In genomic region chr20:31515072-31515774, GRCh38 we compare ENCODE assay signal across 9 cellular contexts. TPM values are rescaled to one million over a fixed set of nuclear protein-coding genes. Genes with fewer than 3 reads are reported as not detected.
DNase-seq lines count a peak whose midpoint lies in the region; ATAC-seq, FAIRE-seq and TF ChIP-seq lines count a peak whose summit lies in the region.
"Had no signal": no experiment of that assay in that cellular context is flagged by ENCODE, and none has a peak within 500 bp of the region (broad histone marks: within the 10 kb centered on the region; RNA-seq: fewer than 3 reads in every experiment).

No MANE protein-coding gene starts in this region.

- TF ChIP-seq EP300 in K562 (IDR thresholded peaks at IDR 0.05; ENCODE audit: low read length): no peak

- BruUV-seq in K562 (replicated peaks; lab: Mats Ljungman, UMichigan): no TSS peak

- intact Hi-C loops in heart left ventricle (cut with DNase I) (no loop called here), left ventricle myocardium superior (cut with micrococcal nuclease) (no loop called here), K562 (cut with micrococcal nuclease) (no loop called here), lower lobe of right lung (cut with DNase I) (no loop called here)

- H3K4me1 ChIP-seq in heart left ventricle: peaks cover 8 to 58% (median 28%) of the 10 kb centered on the region in 12 donors
- peaks cover 18 to 22% of the 10 kb centered on the region in 2 experiments; a peak in 4 of 5 replicates for H3K4me1 ChIP-seq in K562 (replicated peaks in 1 of 2; ENCODE audit: control insufficient read depth in 2 of 2, insufficient read depth in 2 of 2, low read length in 2 of 2)
- H3K4me1 ChIP-seq in lower lobe of right lung: peaks cover 42% of the 10 kb centered on the region
- no peaks in the 10 kb centered on the region for H3K4me1 ChIP-seq in urinary bladder (ENCODE audit: insufficient read depth)

- peaks cover 16% of the 10 kb centered on the region; the same call in 1 of the 2 replicates for H4K20me1 ChIP-seq in K562 (replicated peaks; ENCODE audit: control insufficient read depth, insufficient read depth, low read length)

- TF ChIP-seq POLR2A in heart left ventricle (IDR thresholded peaks at IDR 0.05): no peak
- TF ChIP-seq POLR2A in K562 (conservative IDR thresholded peaks at IDR 0.05): no peak

- peaks cover 0 to 23% (median 0%) of the 10 kb centered on the region in 9 donors for H3K36me3 ChIP-seq in heart left ventricle
- peaks cover 39% of the 10 kb centered on the region for H3K36me3 ChIP-seq in K562 (ENCODE audit: control insufficient read depth, insufficient read depth, low read length)
- H3K36me3 ChIP-seq in lower lobe of right lung: no peaks in the 10 kb centered on the region
- no peaks in the 10 kb centered on the region for H3K36me3 ChIP-seq in urinary bladder (ENCODE audit: insufficient read depth)

- H3K4me2 ChIP-seq in K562 (ENCODE audit: insufficient read depth, low read length): peak overlapping the region; percentile 87

- in situ Hi-C loops in K562 (cut with MboI): no loop called here

- H3K4me3 Mint-ChIP-seq in type B pancreatic cell: no peak overlapping the region

- peak overlapping the region in 9 of 12 donors; percentile 61 to 94 (median 84) for H3K27ac ChIP-seq in heart left ventricle
- peak overlapping the region; percentile 96 for H3K27ac ChIP-seq in K562 (ENCODE audit: extremely low read depth, low read depth, low read length)
- peak overlapping the region; percentile 87 for H3K27ac ChIP-seq in lower lobe of right lung
- H3K27ac ChIP-seq in urinary bladder (ENCODE audit: low read depth): no peak overlapping the region

- H3K9ac ChIP-seq in K562 (ENCODE audit: insufficient read depth in 1 of 2, low read depth in 2 of 2, low read length in 2 of 2): peak overlapping the region; percentile 96 to 98

- POLR2A ChIA-PET in K562 (lab: Yijun Ruan, JAX): interaction anchor here (0.6 to 0.9 kb wide), 2 partner anchors 11 to 26 kb away, joined by 3 read pairs; no protein-coding TSS in a partner anchor

- peaks cover 50% of the 10 kb centered on the region for H3K79me2 ChIP-seq in K562 (ENCODE audit: control insufficient read depth, insufficient read depth, low read length)

- H2AFZ ChIP-seq in K562 (ENCODE audit: low read depth, low read length): 0 out of 2 replicates have a peak overlapping the region, but pooled peaks have one; percentile 99

- H3K27me3 Mint-ChIP-seq in type B pancreatic cell: no peaks in the 10 kb centered on the region

- H3K36me3 Mint-ChIP-seq in type B pancreatic cell: no peaks in the 10 kb centered on the region

- H3K9me3 Mint-ChIP-seq in type B pancreatic cell: no peaks in the 10 kb centered on the region

- H3K9me3 ChIP-seq in heart left ventricle (no peaks in the 10 kb centered on the region), K562 (replicated peaks; ENCODE audit: control insufficient read depth, insufficient read depth, low read depth, low read length) (no peaks in the 10 kb centered on the region), lower lobe of right lung (no peaks in the 10 kb centered on the region)

- no peak for FAIRE-seq in K562 (lab: Jason Lieb, UNC)
- FAIRE-seq in RCC 7860 (lab: Jason Lieb, UNC): no peak

- peaks cover 4% of the 10 kb centered on the region for H3K4me1 Mint-ChIP-seq in type B pancreatic cell (ENCODE audit: unreplicated experiment)

- 14 to 29% (median 22%) methylated on average over 3 to 4 of the region's 4 CpGs for WGBS in heart left ventricle, 4 donors
- WGBS in K562 (ENCODE audit: insufficient coverage, low coverage, missing lambda C conversion rate): 0% methylated on average over 4 of the region's 4 CpGs
- 9% methylated on average over 4 of the region's 4 CpGs for WGBS in urinary bladder

- no peaks in the 10 kb centered on the region for H3K9me1 ChIP-seq in K562 (ENCODE audit: control insufficient read depth, insufficient read depth, low read length)

- no peak for ATAC-seq in heart left ventricle
- ATAC-seq in left ventricle myocardium superior: no peak
- no peak for ATAC-seq in K562
- ATAC-seq in lower lobe of right lung: no peak

- no peak for TF ChIP-seq RAD21 in K562 (CRISPR knock-in tag; conservative IDR thresholded peaks at IDR 0.05 in 1 of 2, IDR thresholded peaks at IDR 0.05 in 1 of 2)

- no peaks in the 10 kb centered on the region for H3K27me3 ChIP-seq in heart left ventricle
- H3K27me3 ChIP-seq in K562 (ENCODE audit: control insufficient read depth in 2 of 2, insufficient read depth in 2 of 2, low read length in 2 of 2): no peaks in the 10 kb centered on the region
- no peaks in the 10 kb centered on the region for H3K27me3 ChIP-seq in lower lobe of right lung (ENCODE audit: low read depth)

- no peak overlapping the region for H3K27ac Mint-ChIP-seq in type B pancreatic cell

- H3K4me3 ChIP-seq in heart left ventricle: peak overlapping the region; percentile 59 to 99 (median 91)
- H3K4me3 ChIP-seq in K562: peak overlapping the region; percentile 99
- peak overlapping the region; percentile 100 for H3K4me3 ChIP-seq in lower lobe of right lung
- peak overlapping the region; percentile 76 for H3K4me3 ChIP-seq in urinary bladder (ENCODE audit: low read depth, low read length)

- no peak for TF ChIP-seq CTCF in heart left ventricle (IDR thresholded peaks at IDR 0.05)
- no peak for TF ChIP-seq CTCF in K562 (IDR thresholded peaks at IDR 0.05 in 2 of 3, conservative IDR thresholded peaks at IDR 0.05 in 1 of 3; ENCODE audit: insufficient read depth in 2 of 3, low read depth in 1 of 3, low read length in 3 of 3)
- no peak for TF ChIP-seq CTCF in lower lobe of right lung (IDR thresholded peaks at IDR 0.05)
- TF ChIP-seq CTCF in type B pancreatic cell (conservative IDR thresholded peaks at IDR 0.05): no peak

- CTCF ChIA-PET in K562 (lab: Yijun Ruan, JAX; ENCODE audit: low intra/inter-chr PET ratio): interaction anchor here (0.7 to 1.2 kb wide), 2 partner anchors 55 to 97 kb away, joined by 3 read pairs; no protein-coding TSS in a partner anchor

- no peak for DNase-seq in heart left ventricle
- no peak for DNase-seq in left ventricle myocardium superior
- DNase-seq in K562 (ENCODE audit: extremely low read depth in 1 of 4, low spot score in 3 of 4): no peak
- DNase-seq in lower lobe of right lung: no peak
- no peak for DNase-seq in type B pancreatic cell (ENCODE audit: extremely low spot score, unreplicated experiment)
- no peak for DNase-seq in RCC 7860 (ENCODE audit: low spot score)
- no peak for DNase-seq in NCI-H524 treated with DMSO at 0.1 percent for 48 hours (lab: John Stamatoyannopoulos, UW)
- DNase-seq: NCI-H2081 treated with DMSO at 0.1 percent for 48 hours had no signal

RNA-seq across cellular contexts. Expression of gene HM13, which starts 1.0 kb away (rescaled TPM):
- total RNA-seq in heart left ventricle (100 to 1,000 TPM in 1 of 9 donors, 10 to 100 TPM in 8; 22.3 to 110 (median 39.8) TPM), left ventricle myocardium superior (39.2 TPM), K562 (2014; rRNA removed) (42.0 and 64.1 TPM in 2 replicates), K562 (2014; rRNA removed; fragmentation: Illumina TruSeq; extraction: Trizol) (61.7 and 62.1 TPM in 2 replicates), K562 (2015; rRNA removed; fragmentation: Illumina TruSeq; extraction: Trizol) (74.5 and 74.8 TPM in 2 replicates), K562 (2021) (136 and 146 TPM in 2 replicates), lower lobe of right lung (134 TPM), urinary bladder (48.8 TPM), type B pancreatic cell (ENCODE audit: low replicate concordance) (246 and 281 TPM in 2 replicates)
- polyA plus RNA-seq in heart left ventricle (100 to 1,000 TPM in 1 of 2 donors, 10 to 100 TPM in 1; 41.0 to 119 TPM), K562 (2011; rRNA removed) (112 and 125 TPM in 2 replicates), K562 (2014; fragmentation: Illumina TruSeq; extraction: Trizol) (98.4 and 102 TPM in 2 replicates), K562 (2014; fragmentation: Nextera tagmentation; extraction: Ambion mirVana) (10 to 100 TPM in 1 of 2 experiments, 1 to 10 TPM in 1; 7.7 to 17.9 TPM), K562 (2014; rRNA removed) (99.6 and 111 TPM in 2 replicates), urinary bladder (90.4 TPM)
- 232 and 437 TPM in 2 replicates for total RNA-seq in K562 (2011; cell fraction: chromatin; rRNA removed; ENCODE audit: low replicate concordance)
- total RNA-seq in K562 (2011; cell fraction: nucleolus; rRNA removed): 349 and 425 TPM in 2 replicates
- total RNA-seq in K562 (2011; cell fraction: nucleoplasm; rRNA removed): 318 and 321 TPM in 2 replicates
- polyA plus RNA-seq in K562 (2011; cell fraction: cytosol; rRNA removed): 90.7 and 156 TPM in 2 replicates
- 116 and 132 TPM in 2 replicates for polyA plus RNA-seq in K562 (2011; cell fraction: nucleus; rRNA removed)
- 109 and 181 TPM in 2 replicates for polyA plus RNA-seq in K562 (2012)
- polyA minus RNA-seq in K562 (2011; rRNA and poly(A)+ RNA removed): 83.1 and 88.4 TPM in 2 replicates
- 81.1 and 84.3 TPM in 2 replicates for polyA minus RNA-seq in K562 (2011; cell fraction: cytosol; rRNA and poly(A)+ RNA removed)
- polyA minus RNA-seq in K562 (2011; cell fraction: nucleus; rRNA and poly(A)+ RNA removed): 65.8 and 88.5 TPM in 2 replicates

RNA-seq across cellular contexts. Expression of gene REM1, which starts 40.1 kb away (rescaled TPM):
- total RNA-seq in heart left ventricle (1 to 10 TPM in 8 of 9 donors, under 1 TPM in 1; 0.44 to 5.3 (median 1.5) TPM), left ventricle myocardium superior (2.0 TPM), K562 (2014; rRNA removed) (not detected in 2 replicates), K562 (2014; rRNA removed; fragmentation: Illumina TruSeq; extraction: Trizol) (not detected in 2 replicates), K562 (2015; rRNA removed; fragmentation: Illumina TruSeq; extraction: Trizol) (not detected in 2 replicates), K562 (2021) (not detected in 2 replicates), lower lobe of right lung (2.3 TPM), urinary bladder (4.1 TPM), type B pancreatic cell (ENCODE audit: low replicate concordance) (not detected in 2 replicates)
- polyA plus RNA-seq in heart left ventricle (1 to 10 TPM; 2.6 to 3.2 TPM), K562 (2011; rRNA removed) (not detected in 2 replicates), K562 (2014; fragmentation: Illumina TruSeq; extraction: Trizol) (not detected in 2 replicates), K562 (2014; fragmentation: Nextera tagmentation; extraction: Ambion mirVana) (not detected), K562 (2014; rRNA removed) (not detected in 2 replicates), urinary bladder (4.8 TPM)
- total RNA-seq in K562 (2011; cell fraction: chromatin; rRNA removed; ENCODE audit: low replicate concordance): not detected in 2 replicates
- not detected in 2 replicates for total RNA-seq in K562 (2011; cell fraction: nucleolus; rRNA removed)
- total RNA-seq in K562 (2011; cell fraction: nucleoplasm; rRNA removed): not detected in 2 replicates
- not detected in 2 replicates for polyA plus RNA-seq in K562 (2011; cell fraction: cytosol; rRNA removed)
- not detected in 2 replicates for polyA plus RNA-seq in K562 (2011; cell fraction: nucleus; rRNA removed)
- polyA plus RNA-seq in K562 (2012): not detected in 2 replicates
- not detected in 2 replicates for polyA minus RNA-seq in K562 (2011; rRNA and poly(A)+ RNA removed)
- not detected in 2 replicates for polyA minus RNA-seq in K562 (2011; cell fraction: cytosol; rRNA and poly(A)+ RNA removed)
- polyA minus RNA-seq in K562 (2011; cell fraction: nucleus; rRNA and poly(A)+ RNA removed): not detected in 2 replicates

RNA-seq across cellular contexts. Expression of gene DEFB124, which starts 40.3 kb away (rescaled TPM):
- total RNA-seq in heart left ventricle: not detected
- polyA plus RNA-seq in heart left ventricle: under 1 TPM in 1 of 2 donors, not detected in 1; 0.76 TPM
- total RNA-seq in left ventricle myocardium superior: not detected
- total RNA-seq in K562 (2011; cell fraction: chromatin; rRNA removed; ENCODE audit: low replicate concordance): not detected in 2 replicates
- total RNA-seq in K562 (2011; cell fraction: nucleolus; rRNA removed): not detected in 2 replicates
- total RNA-seq in K562 (2011; cell fraction: nucleoplasm; rRNA removed): not detected in 2 replicates
- total RNA-seq in K562 (2014; rRNA removed): not detected in 2 replicates
- not detected in 2 replicates for total RNA-seq in K562 (2014; rRNA removed; fragmentation: Illumina TruSeq; extraction: Trizol)
- total RNA-seq in K562 (2015; rRNA removed; fragmentation: Illumina TruSeq; extraction: Trizol): not detected in 2 replicates
- total RNA-seq in K562 (2021): not detected in 2 replicates
- not detected in 2 replicates for polyA plus RNA-seq in K562 (2011; rRNA removed)
- not detected in 2 replicates for polyA plus RNA-seq in K562 (2011; cell fraction: cytosol; rRNA removed)
- polyA plus RNA-seq in K562 (2011; cell fraction: nucleus; rRNA removed): not detected in 2 replicates
- not detected in 2 replicates for polyA plus RNA-seq in K562 (2012)
- polyA plus RNA-seq in K562 (2014; fragmentation: Illumina TruSeq; extraction: Trizol): not detected in 2 replicates
- polyA plus RNA-seq in K562 (2014; fragmentation: Nextera tagmentation; extraction: Ambion mirVana): not detected
- not detected in 2 replicates for polyA plus RNA-seq in K562 (2014; rRNA removed)
- not detected in 2 replicates for polyA minus RNA-seq in K562 (2011; rRNA and poly(A)+ RNA removed)
- not detected in 2 replicates for polyA minus RNA-seq in K562 (2011; cell fraction: cytosol; rRNA and poly(A)+ RNA removed)
- not detected in 2 replicates for polyA minus RNA-seq in K562 (2011; cell fraction: nucleus; rRNA and poly(A)+ RNA removed)
- total RNA-seq in lower lobe of right lung: not detected
- not detected for total RNA-seq in urinary bladder
- polyA plus RNA-seq in urinary bladder: 0.52 TPM
- not detected in 2 replicates for total RNA-seq in type B pancreatic cell (ENCODE audit: low replicate concordance)
